ENCODE assay signal across 18 cellular contexts in the genomic region with DNA sequence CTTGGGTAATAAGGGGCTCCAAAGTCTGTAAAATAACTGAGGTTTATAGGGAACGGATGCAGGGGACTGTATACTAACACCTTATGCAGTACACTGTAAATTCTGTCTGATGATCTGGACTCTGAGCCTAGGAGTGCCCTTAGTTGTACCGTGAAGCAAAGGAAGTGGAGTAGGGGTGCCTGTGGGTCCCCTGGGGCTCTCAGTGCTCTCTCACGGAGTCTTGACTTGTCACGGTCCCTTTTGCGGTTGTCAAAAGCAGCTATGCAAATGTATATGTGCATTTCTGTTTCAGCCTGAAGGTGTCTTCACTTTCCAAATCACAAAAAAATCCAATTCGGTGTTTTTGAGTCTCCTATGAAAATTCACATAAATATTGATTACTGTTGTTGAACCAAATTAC. TPM values are rescaled to one million over a fixed set of nuclear protein-coding genes. Genes with fewer than 3 reads are reported as not detected.
DNase-seq lines count a peak whose midpoint lies in the region; ATAC-seq, FAIRE-seq and TF ChIP-seq lines count a peak whose summit lies in the region.
"Had no signal": no experiment of that assay in that cellular context is flagged by ENCODE, and none has a peak within 500 bp of the region (broad histone marks: within the 10 kb centered on the region; RNA-seq: fewer than 3 reads in every experiment).

No MANE protein-coding gene starts in this region.

- no peaks in the 10 kb centered on the region for H3K4me1 Mint-ChIP-seq in activated T-helper 1 cell treated with anti-CD3 and anti-CD28 coated beads, Interleukin-12 subunit alpha, Interleukin-12 subunit beta, Interleukin-2, Interleukin-4 antibody, amounts not matched to agents 30 ng/mL and 10 ng/mL and 1 ng/mL, durations not matched to agents 14 hours and 24 hours and 36 hours (ENCODE audit: low read depth)
- H3K4me1 Mint-ChIP-seq: activated naive CD4-positive, alpha-beta T cell treated with anti-CD3 and anti-CD28 coated beads, Interleukin-2, amount 50 U/mL, for 24 hours had no signal

- DNase-seq in DMS153 (lab: John Stamatoyannopoulos, UW), result no peak
- DNase-seq in activated T-helper 1 cell treated with anti-CD3 and anti-CD28 coated beads, Interleukin-12 subunit alpha, Interleukin-12 subunit beta, Interleukin-2, Interleukin-4 antibody, amounts not matched to agents 30 ng/mL and 10 ng/mL and 1 ng/mL, durations not matched to agents 14 hours and 24 hours and 36 hours (ENCODE audit: low spot score), result no peak
- no peak for DNase-seq in iPS-NIHi11 (ENCODE audit: low spot score)
- DNase-seq in pancreas, result no peak
- DNase-seq: activated CD4-positive, alpha-beta T cell treated with anti-CD3 and anti-CD28 coated beads for 4 hours; colonic mucosa; SHP77; stimulated activated CD4-positive, alpha-beta T cell treated with anti-CD3 and anti-CD28 coated beads, Interleukin-4, amount 100 ng/mL, for 1 hour had no signal

- H3K9me3 ChIP-seq in pancreas, result no peaks in the 10 kb centered on the region
- H3K9me3 ChIP-seq: colonic mucosa had no signal

- no peaks in the 10 kb centered on the region for H3K9me3 Mint-ChIP-seq in activated T-helper 1 cell treated with anti-CD3 and anti-CD28 coated beads, Interleukin-12 subunit alpha, Interleukin-12 subunit beta, Interleukin-2, Interleukin-4 antibody, amounts not matched to agents 30 ng/mL and 10 ng/mL and 1 ng/mL, durations not matched to agents 14 hours and 24 hours and 36 hours
- H3K9me3 Mint-ChIP-seq: activated naive CD4-positive, alpha-beta T cell treated with anti-CD3 and anti-CD28 coated beads, Interleukin-2, amount 50 U/mL, for 24 hours had no signal

- no peak overlapping the region for H3K27ac Mint-ChIP-seq in activated T-helper 1 cell treated with anti-CD3 and anti-CD28 coated beads, Interleukin-12 subunit alpha, Interleukin-12 subunit beta, Interleukin-2, Interleukin-4 antibody, amounts not matched to agents 30 ng/mL and 10 ng/mL and 1 ng/mL, durations not matched to agents 14 hours and 24 hours and 36 hours
- H3K27ac Mint-ChIP-seq: activated naive CD4-positive, alpha-beta T cell treated with anti-CD3 and anti-CD28 coated beads, Interleukin-2, amount 50 U/mL, for 24 hours had no signal

- H3K27ac ChIP-seq in pancreas, result no peak overlapping the region
- H3K27ac ChIP-seq: C4-2B, colonic mucosa, parathyroid adenoma had no signal

- H3K27me3 ChIP-seq in pancreas, result no peaks in the 10 kb centered on the region
- H3K27me3 ChIP-seq: colonic mucosa had no signal

- FAIRE-seq in pancreas (lab: Jason Lieb, UNC), result no peak
- FAIRE-seq: frontal cortex had no signal

- ATAC-seq in GM18502 (IDR thresholded peaks at IDR 0.05; ENCODE audit: poor library complexity, unreplicated experiment), result peak; percentile 100
- ATAC-seq in GM19467 (IDR thresholded peaks at IDR 0.05; ENCODE audit: unreplicated experiment), result peak; percentile 100
- ATAC-seq in HG02938 (IDR thresholded peaks at IDR 0.05; ENCODE audit: unreplicated experiment), result peak; percentile 99
- ATAC-seq in HG03571 (IDR thresholded peaks at IDR 0.05; ENCODE audit: unreplicated experiment), result peak; percentile 100
- no peak for ATAC-seq in pancreas

- H3K36me3 Mint-ChIP-seq in activated T-helper 1 cell treated with anti-CD3 and anti-CD28 coated beads, Interleukin-12 subunit alpha, Interleukin-12 subunit beta, Interleukin-2, Interleukin-4 antibody, amounts not matched to agents 30 ng/mL and 10 ng/mL and 1 ng/mL, durations not matched to agents 14 hours and 24 hours and 36 hours (ENCODE audit: low read depth), result no peaks in the 10 kb centered on the region
- H3K36me3 Mint-ChIP-seq: IgD-negative memory B cell had no signal

- H3K36me3 ChIP-seq in pancreas, result no peaks in the 10 kb centered on the region
- H3K36me3 ChIP-seq: colonic mucosa had no signal

- no peak overlapping the region for H3K4me3 ChIP-seq in pancreas
- H3K4me3 ChIP-seq: colonic mucosa had no signal

- H3K27me3 Mint-ChIP-seq in activated T-helper 1 cell treated with anti-CD3 and anti-CD28 coated beads, Interleukin-12 subunit alpha, Interleukin-12 subunit beta, Interleukin-2, Interleukin-4 antibody, amounts not matched to agents 30 ng/mL and 10 ng/mL and 1 ng/mL, durations not matched to agents 14 hours and 24 hours and 36 hours (ENCODE audit: insufficient read depth), result peaks cover 2% of the 10 kb centered on the region

- H3K4me3 Mint-ChIP-seq in activated T-helper 1 cell treated with anti-CD3 and anti-CD28 coated beads, Interleukin-12 subunit alpha, Interleukin-12 subunit beta, Interleukin-2, Interleukin-4 antibody, amounts not matched to agents 30 ng/mL and 10 ng/mL and 1 ng/mL, durations not matched to agents 14 hours and 24 hours and 36 hours, result no peak overlapping the region
- H3K4me3 Mint-ChIP-seq: activated naive CD4-positive, alpha-beta T cell treated with anti-CD3 and anti-CD28 coated beads, Interleukin-2, amount 50 U/mL, for 24 hours had no signal

- 57 to 70% methylated on average over 6 of the region's 6 CpGs for WGBS in pancreas, 2 donors

- no peaks in the 10 kb centered on the region for H3K4me1 ChIP-seq in pancreas
- H3K4me1 ChIP-seq: colonic mucosa, parathyroid adenoma had no signal

- intact Hi-C loops in activated T-helper 1 cell treated with anti-CD3 and anti-CD28 coated beads, Interleukin-12 subunit alpha, Interleukin-12 subunit beta, Interleukin-2, Interleukin-4 antibody, amounts not matched to agents 30 ng/mL and 10 ng/mL and 1 ng/mL, durations not matched to agents 14 hours and 24 hours and 36 hours (cut with micrococcal nuclease), result no loop called here
- intact Hi-C loops in pancreas (cut with DNase I), result no loop called here

- no peak for TF ChIP-seq CTCF in pancreas (IDR thresholded peaks at IDR 0.05)

RNA-seq across cellular contexts. Expression of a gene that starts 17.8 kb away (rescaled TPM):
- not detected in 2 replicates for total RNA-seq in activated T-helper 1 cell treated with anti-CD3 and anti-CD28 coated beads, Interleukin-12 subunit alpha, Interleukin-12 subunit beta, Interleukin-2, Interleukin-4 antibody, amounts not matched to agents 30 ng/mL and 10 ng/mL and 1 ng/mL, durations not matched to agents 14 hours and 24 hours and 36 hours
- total RNA-seq in pancreas, result not detected
- not detected for polyA plus RNA-seq in pancreas
- total RNA-seq: colonic mucosa, liver had no signal
- polyA plus RNA-seq: IgD-negative memory B cell, liver had no signal

Comparison
In these comparisons a context has a peak if more than half of its experiments do, and no peak if none do; other contexts are left out.
1. ATAC-seq: peak in GM18502 (single experiment), GM19467 (single experiment), HG02938 (single experiment) and HG03571 (single experiment); none in pancreas (0 of 4).